Comparison of ENCODE assay signal across 3 cellular contexts in genomic region chr3:9496893-9497292, GRCh38.
TF ChIP-seq lines count a peak whose summit lies in the region.

No MANE protein-coding gene starts in this region.

TF ChIP-seq in HCT116, 20 proteins besides CTCF, POLR2A, EP300 and RAD21:
- TF ChIP-seq, protein P1, sequence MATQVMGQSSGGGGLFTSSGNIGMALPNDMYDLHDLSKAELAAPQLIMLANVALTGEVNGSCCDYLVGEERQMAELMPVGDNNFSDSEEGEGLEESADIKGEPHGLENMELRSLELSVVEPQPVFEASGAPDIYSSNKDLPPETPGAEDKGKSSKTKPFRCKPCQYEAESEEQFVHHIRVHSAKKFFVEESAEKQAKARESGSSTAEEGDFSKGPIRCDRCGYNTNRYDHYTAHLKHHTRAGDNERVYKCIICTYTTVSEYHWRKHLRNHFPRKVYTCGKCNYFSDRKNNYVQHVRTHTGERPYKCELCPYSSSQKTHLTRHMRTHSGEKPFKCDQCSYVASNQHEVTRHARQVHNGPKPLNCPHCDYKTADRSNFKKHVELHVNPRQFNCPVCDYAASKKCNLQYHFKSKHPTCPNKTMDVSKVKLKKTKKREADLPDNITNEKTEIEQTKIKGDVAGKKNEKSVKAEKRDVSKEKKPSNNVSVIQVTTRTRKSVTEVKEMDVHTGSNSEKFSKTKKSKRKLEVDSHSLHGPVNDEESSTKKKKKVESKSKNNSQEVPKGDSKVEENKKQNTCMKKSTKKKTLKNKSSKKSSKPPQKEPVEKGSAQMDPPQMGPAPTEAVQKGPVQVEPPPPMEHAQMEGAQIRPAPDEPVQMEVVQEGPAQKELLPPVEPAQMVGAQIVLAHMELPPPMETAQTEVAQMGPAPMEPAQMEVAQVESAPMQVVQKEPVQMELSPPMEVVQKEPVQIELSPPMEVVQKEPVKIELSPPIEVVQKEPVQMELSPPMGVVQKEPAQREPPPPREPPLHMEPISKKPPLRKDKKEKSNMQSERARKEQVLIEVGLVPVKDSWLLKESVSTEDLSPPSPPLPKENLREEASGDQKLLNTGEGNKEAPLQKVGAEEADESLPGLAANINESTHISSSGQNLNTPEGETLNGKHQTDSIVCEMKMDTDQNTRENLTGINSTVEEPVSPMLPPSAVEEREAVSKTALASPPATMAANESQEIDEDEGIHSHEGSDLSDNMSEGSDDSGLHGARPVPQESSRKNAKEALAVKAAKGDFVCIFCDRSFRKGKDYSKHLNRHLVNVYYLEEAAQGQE (IDR thresholded peaks at IDR 0.05; ENCODE audit: low read depth): no peak
- no peak for TF ChIP-seq EZH2phosphoT487 (IDR thresholded peaks at IDR 0.05; ENCODE audit: borderline replicate concordance)
- TF ChIP-seq CEBPB (IDR thresholded peaks at IDR 0.05; ENCODE audit: low read depth): no peak
- TF ChIP-seq EGR1 (IDR thresholded peaks at IDR 0.05; ENCODE audit: low read depth): no peak
- TF ChIP-seq POLR2AphosphoS5 (IDR thresholded peaks at IDR 0.05; ENCODE audit: low read depth, low read length): no peak
- no peak for TF ChIP-seq TCF7L2 (IDR thresholded peaks at IDR 0.05; ENCODE audit: borderline replicate concordance, extremely low read depth, insufficient read depth, insufficient read length)
- TF ChIP-seq YY1 (IDR thresholded peaks at IDR 0.05; ENCODE audit: extremely low read depth, insufficient replicate concordance, low read depth, low read length): no peak
- no peak for TF ChIP-seq EZH2 (IDR thresholded peaks at IDR 0.05)
- TF ChIP-seq FOSL1 (IDR thresholded peaks at IDR 0.05; ENCODE audit: low read depth): no peak
- TF ChIP-seq ZFX (IDR thresholded peaks at IDR 0.05): no peak
- TF ChIP-seq SRF (IDR thresholded peaks at IDR 0.05; ENCODE audit: low read depth): no peak
- TF ChIP-seq SP1 (IDR thresholded peaks at IDR 0.05; ENCODE audit: low read depth): no peak
- TF ChIP-seq, protein P2, sequence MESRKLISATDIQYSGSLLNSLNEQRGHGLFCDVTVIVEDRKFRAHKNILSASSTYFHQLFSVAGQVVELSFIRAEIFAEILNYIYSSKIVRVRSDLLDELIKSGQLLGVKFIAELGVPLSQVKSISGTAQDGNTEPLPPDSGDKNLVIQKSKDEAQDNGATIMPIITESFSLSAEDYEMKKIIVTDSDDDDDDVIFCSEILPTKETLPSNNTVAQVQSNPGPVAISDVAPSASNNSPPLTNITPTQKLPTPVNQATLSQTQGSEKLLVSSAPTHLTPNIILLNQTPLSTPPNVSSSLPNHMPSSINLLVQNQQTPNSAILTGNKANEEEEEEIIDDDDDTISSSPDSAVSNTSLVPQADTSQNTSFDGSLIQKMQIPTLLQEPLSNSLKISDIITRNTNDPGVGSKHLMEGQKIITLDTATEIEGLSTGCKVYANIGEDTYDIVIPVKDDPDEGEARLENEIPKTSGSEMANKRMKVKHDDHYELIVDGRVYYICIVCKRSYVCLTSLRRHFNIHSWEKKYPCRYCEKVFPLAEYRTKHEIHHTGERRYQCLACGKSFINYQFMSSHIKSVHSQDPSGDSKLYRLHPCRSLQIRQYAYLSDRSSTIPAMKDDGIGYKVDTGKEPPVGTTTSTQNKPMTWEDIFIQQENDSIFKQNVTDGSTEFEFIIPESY (IDR thresholded peaks at IDR 0.05; ENCODE audit: extremely low read depth, insufficient replicate concordance, low read length): no peak

TF ChIP-seq in IMR-90, 13 proteins besides CTCF, POLR2A, EP300 and RAD21:
- TF ChIP-seq USF2 (IDR thresholded peaks at IDR 0.05; ENCODE audit: low read depth, low read length) (no peak), BHLHE40 (IDR thresholded peaks at IDR 0.05; ENCODE audit: low read depth, low read length) (no peak)
TF ChIP-seq in IMR-90: peak in this region for 0.

TF ChIP-seq in H1, 55 proteins besides CTCF, POLR2A, EP300 and RAD21:
- TF ChIP-seq FOSL1 (IDR thresholded peaks at IDR 0.05; ENCODE audit: insufficient read depth, low read depth, low read length) (no peak), PHF8 (conservative IDR thresholded peaks at IDR 0.05; ENCODE audit: low read depth, low read length) (no peak), SIN3A (conservative IDR thresholded peaks at IDR 0.05 in 1 of 2, IDR thresholded peaks at IDR 0.05 in 1 of 2; ENCODE audit: low read depth in 1 of 2, low read length in 2 of 2) (no peak), KDM4A (IDR thresholded peaks at IDR 0.05; ENCODE audit: low read depth, low read length, severe bottlenecking) (no peak), SRF (IDR thresholded peaks at IDR 0.05; ENCODE audit: low read depth, low read length) (no peak), ASH2L (IDR thresholded peaks at IDR 0.05; ENCODE audit: low read length) (no peak), TAF1 (IDR thresholded peaks at IDR 0.05; ENCODE audit: low read depth, low read length) (no peak), RBBP5 (IDR thresholded peaks at IDR 0.05; ENCODE audit: borderline replicate concordance, low read depth, low read length) (no peak)
